ENCODE assay signal across 28 cellular contexts in genomic region chr5:73606206-73606753, GRCh38. TPM values are rescaled to one million over a fixed set of nuclear protein-coding genes. Genes with fewer than 3 reads are reported as not detected.
A peak's percentile ranks its signal among the peaks of the same experiment; 100 is the strongest.
DNase-seq lines count a peak whose midpoint lies in the region; ATAC-seq and TF ChIP-seq lines count a peak whose summit lies in the region.
"Had no signal": no experiment of that assay in that cellular context is flagged by ENCODE, and none has a peak within 500 bp of the region (broad histone marks: within the 10 kb centered on the region; RNA-seq: fewer than 3 reads in every experiment).

No MANE protein-coding gene starts in this region.

- H2AFZ ChIP-seq in mesenchymal stem cell (ENCODE audit: low read depth, low read length), result no peak overlapping the region

- no peak overlapping the region for H3K23ac ChIP-seq in mesenchymal stem cell (ENCODE audit: low read length in 2 of 2)

- H3K27ac ChIP-seq in AG04450 (ENCODE audit: low read depth, low read length), result no peak overlapping the region
- peak overlapping the region; percentile 43 for H3K27ac ChIP-seq in mesenchymal stem cell (ENCODE audit: low read length, poor library complexity, severe bottlenecking)
- H3K27ac ChIP-seq in gastrocnemius medialis, result no peak overlapping the region
- H3K27ac ChIP-seq: BLaER1, RWPE1, SK-N-MC had no signal

- no peak overlapping the region for H2BK120ac ChIP-seq in mesenchymal stem cell (ENCODE audit: low read depth, low read length)

- TF ChIP-seq CTCF in AG04450 (IDR thresholded peaks at IDR 0.05; ENCODE audit: low read depth, low read length) (0 out of 2 replicates have a peak, but pooled peaks have one; percentile 4), LNCaP clone FGC (IDR thresholded peaks at IDR 0.05; ENCODE audit: control insufficient read depth, extremely low read depth, insufficient read depth) (0 out of 2 replicates have a peak, but pooled peaks have one; percentile 4), mesothelial cell of epicardium (IDR thresholded peaks at IDR 0.05; ENCODE audit: unreplicated experiment) (no peak), gastrocnemius medialis (IDR thresholded peaks at IDR 0.05 in 4 of 5, conservative IDR thresholded peaks at IDR 0.05 in 1 of 5) (no peak)

- H3K4me1 Mint-ChIP-seq in mesothelial cell of epicardium, result no peaks in the 10 kb centered on the region
- H3K4me1 Mint-ChIP-seq: activated naive CD4-positive, alpha-beta T cell treated with anti-CD3 and anti-CD28 coated beads, Interleukin-2, amount 50 U/mL, for 24 hours; activated T-helper 17 cell treated with anti-CD3 and anti-CD28 coated beads, Interleukin-2, amount 50 U/mL, for 72 hours had no signal

- peak overlapping the region; percentile 8 for H3K4me2 ChIP-seq in mesenchymal stem cell (ENCODE audit: low read length, poor library complexity, severe bottlenecking)
- H3K4me2 ChIP-seq: BLaER1 had no signal

- H3K79me1 ChIP-seq in mesenchymal stem cell (replicated peaks; ENCODE audit: low read length, poor library complexity, severe bottlenecking), result no peaks in the 10 kb centered on the region

- no peak overlapping the region for H2BK15ac ChIP-seq in mesenchymal stem cell (ENCODE audit: low read depth, poor library complexity, severe bottlenecking)

- H3K4me1 ChIP-seq in mesenchymal stem cell (ENCODE audit: control insufficient read depth, insufficient read depth, low read depth, low read length) (peaks cover 3% of the 10 kb centered on the region), gastrocnemius medialis (no peaks in the 10 kb centered on the region)
- H3K4me1 ChIP-seq: BLaER1 had no signal

- H3K36me3 ChIP-seq in mesenchymal stem cell (ENCODE audit: control insufficient read depth in 1 of 2, insufficient read depth in 2 of 2, low read depth in 1 of 2, low read length in 2 of 2), result no peaks in the 10 kb centered on the region
- H3K36me3 ChIP-seq in gastrocnemius medialis, result no peaks in the 10 kb centered on the region
- H3K36me3 ChIP-seq: BLaER1, transverse colon had no signal

- peaks cover 47% of the 10 kb centered on the region for H3K27me3 Mint-ChIP-seq in mesothelial cell of epicardium (ENCODE audit: low read depth)

- no peak overlapping the region for H3K18ac ChIP-seq in mesenchymal stem cell (ENCODE audit: low read depth in 1 of 2, low read length in 2 of 2)

- H3K27me3 ChIP-seq in AG04450 (ENCODE audit: control insufficient read depth, insufficient read depth, low read length) (no peaks in the 10 kb centered on the region), mesenchymal stem cell (ENCODE audit: control insufficient read depth in 1 of 2, insufficient read depth in 1 of 2, low read length in 2 of 2) (peaks cover 0 to 7% of the 10 kb centered on the region in 2 experiments), gastrocnemius medialis (no peaks in the 10 kb centered on the region)
- H3K27me3 ChIP-seq: BLaER1, transverse colon had no signal

- peaks cover 10% of the 10 kb centered on the region for H3K9me3 Mint-ChIP-seq in mesothelial cell of epicardium

- in situ Hi-C loops in gastrocnemius medialis (cut with MboI; ENCODE audit: low sequenced_read_pairs in 4 of 4), result no loop called here

- TF ChIP-seq POLR2A in gastrocnemius medialis (IDR thresholded peaks at IDR 0.05), result no peak

- no peak overlapping the region for H3K4me3 Mint-ChIP-seq in mesothelial cell of epicardium
- H3K4me3 Mint-ChIP-seq: activated CD4-positive, alpha-beta memory T cell treated with anti-CD3 and anti-CD28 coated beads for 36 hours; activated naive CD4-positive, alpha-beta T cell treated with anti-CD3 and anti-CD28 coated beads, Interleukin-2, amount 50 U/mL, for 24 hours; activated T-helper 17 cell treated with anti-CD3 and anti-CD28 coated beads, Interleukin-2, amount 50 U/mL, for 72 hours; naive thymus-derived CD8-positive, alpha-beta T cell had no signal

- no peaks in the 10 kb centered on the region for H3K9me3 ChIP-seq in AG04450 (ENCODE audit: control insufficient read depth, insufficient read depth, low read length)
- peaks cover 11% of the 10 kb centered on the region for H3K9me3 ChIP-seq in mesenchymal stem cell (ENCODE audit: control insufficient read depth, low read length)
- H3K9me3 ChIP-seq in gastrocnemius medialis, result no peaks in the 10 kb centered on the region

- no peak overlapping the region for H3K4ac ChIP-seq in mesenchymal stem cell (ENCODE audit: low read depth in 1 of 2, low read length in 2 of 2)

- H2BK12ac ChIP-seq in mesenchymal stem cell (ENCODE audit: low read length in 2 of 2), result no peak overlapping the region

- ATAC-seq in GM18511 (IDR thresholded peaks at IDR 0.05; ENCODE audit: unreplicated experiment), result no peak
- ATAC-seq in gastrocnemius medialis, result no peak
- ATAC-seq: activated T-helper 17 cell treated with anti-CD3 and anti-CD28 coated beads, Interleukin-2, amount 50 U/mL, for 72 hours; left ventricle myocardium superior; naive thymus-derived CD8-positive, alpha-beta T cell had no signal

- H3K4me3 ChIP-seq in AG04450 (ENCODE audit: low read depth, low read length) (no peak overlapping the region), LNCaP clone FGC (ENCODE audit: low read depth, low read length) (no peak overlapping the region), mesenchymal stem cell (ENCODE audit: insufficient read depth in 1 of 2, low read depth in 1 of 2, low read length in 2 of 2) (no peak overlapping the region), gastrocnemius medialis (no peak overlapping the region)
- H3K4me3 ChIP-seq: BLaER1, SK-N-MC, transverse colon had no signal

- no CpG with 5 or more reads among the region's 3 CpGs for WGBS in mesenchymal stem cell

- CTCF ChIA-PET in AG04450 (lab: Charles Lee), result interaction anchor here (0.6 to 1.4 kb wide), 2 partner anchors 15 to 430 kb away, joined by 3 to 5 read pairs; no protein-coding TSS in a partner anchor

- H3K27ac Mint-ChIP-seq in mesothelial cell of epicardium, result no peak overlapping the region
- H3K27ac Mint-ChIP-seq: activated CD4-positive, alpha-beta memory T cell treated with anti-CD3 and anti-CD28 coated beads for 36 hours; activated naive CD4-positive, alpha-beta T cell treated with anti-CD3 and anti-CD28 coated beads, Interleukin-2, amount 50 U/mL, for 24 hours; activated T-helper 17 cell treated with anti-CD3 and anti-CD28 coated beads, Interleukin-2, amount 50 U/mL, for 72 hours; naive thymus-derived CD8-positive, alpha-beta T cell had no signal

- H3K36me3 Mint-ChIP-seq in mesothelial cell of epicardium, result no peaks in the 10 kb centered on the region
- H3K36me3 Mint-ChIP-seq: activated CD4-positive, alpha-beta memory T cell treated with anti-CD3 and anti-CD28 coated beads for 36 hours had no signal

- POLR2A ChIA-PET in AG04450 (lab: Yijun Ruan, JAX), result no interaction called here

- H3K14ac ChIP-seq in mesenchymal stem cell (ENCODE audit: low read length in 2 of 2), result no peak overlapping the region

- intact Hi-C loops in gastrocnemius medialis (cut with DNase I; ENCODE audit: low total_unique reads), result no loop called here

- H2BK5ac ChIP-seq in mesenchymal stem cell (ENCODE audit: low read depth, low read length, poor library complexity, severe bottlenecking), result no peak overlapping the region

- no peak overlapping the region for H4K91ac ChIP-seq in mesenchymal stem cell (ENCODE audit: low read length)

- DNase-seq in AG04450 (ENCODE audit: low read depth, low spot score), result no peak
- DNase-seq in LNCaP clone FGC (ENCODE audit: low read depth), result peak; percentile 40
- DNase-seq in astrocyte of the hippocampus (ENCODE audit: low read depth, low spot score), result peak; percentile 26
- DNase-seq in mesenchymal stem cell, result no peak
- no peak for DNase-seq in mesothelial cell of epicardium (ENCODE audit: low spot score in 2 of 2, unreplicated experiment in 2 of 2)
- no peak for DNase-seq in gastrocnemius medialis
- no peak for DNase-seq in DMS 273 (lab: John Stamatoyannopoulos, UW; ENCODE audit: unreplicated experiment)
- DNase-seq: activated CD4-positive, alpha-beta memory T cell treated with anti-CD3 and anti-CD28 coated beads for 36 hours; activated CD4-positive, CD25-positive, alpha-beta regulatory T cell treated with anti-CD3 and anti-CD28 coated beads, Interleukin-2, amount 50 U/mL, for 72 hours; activated CD8-positive, alpha-beta memory T cell treated with anti-CD3 and anti-CD28 coated beads, Interleukin-2, amount 50 U/mL, for 48 hours; amygdala; DMS79; left ventricle myocardium superior; midbrain; naive thymus-derived CD8-positive, alpha-beta T cell; NCI-H1105; NCI-H2029; NCI-H526; nucleus accumbens; small intestine; transverse colon had no signal

- no peak overlapping the region for H3K9ac ChIP-seq in mesenchymal stem cell (ENCODE audit: low read length)
- H3K9ac ChIP-seq: BLaER1 had no signal

- H4K8ac ChIP-seq in mesenchymal stem cell (ENCODE audit: low read length), result no peak overlapping the region

- no peak overlapping the region for H2AK5ac ChIP-seq in mesenchymal stem cell (ENCODE audit: low read length, severe bottlenecking)

RNA-seq across cellular contexts. Expression of gene ARHGEF28, which starts 19.7 kb away (rescaled TPM):
- polyA plus RNA-seq in AG04450 (2011; rRNA removed), result 8.8 and 10.0 TPM in 2 replicates
- 35.2 and 40.7 TPM in 2 replicates for polyA minus RNA-seq in AG04450 (2011; rRNA and poly(A)+ RNA removed)
- polyA plus RNA-seq in mesenchymal stem cell (2013, experiment 1 of 2), result 6.0 TPM
- 5.8 TPM for polyA plus RNA-seq in mesenchymal stem cell (2013, experiment 2 of 2)
- 0.22 to 0.40 TPM (median 0.29 TPM) in 3 replicates for total RNA-seq in mesothelial cell of epicardium
- total RNA-seq in gastrocnemius medialis, result 1 to 10 TPM in 2 of 4 donors, under 1 TPM in 2; 0.52 to 1.2 (median 0.98) TPM
- total RNA-seq: T-helper 1 cell treated with Interleukin-12 subunit alpha and Interleukin-12 subunit beta and Interleukin-4 antibody, amounts not matched to agents 30 ng/mL and 1 ng/mL, for 36 hours had no signal
- polyA plus RNA-seq: naive thymus-derived CD8-positive, alpha-beta T cell had no signal

RNA-seq across cellular contexts. Expression of gene UTP15, which starts 40.7 kb away (rescaled TPM):
- polyA plus RNA-seq in AG04450 (2011; rRNA removed), result 11.3 and 15.3 TPM in 2 replicates
- polyA minus RNA-seq in AG04450 (2011; rRNA and poly(A)+ RNA removed), result 15.2 and 16.1 TPM in 2 replicates
- polyA plus RNA-seq in mesenchymal stem cell (2013, experiment 1 of 2), result 8.2 TPM
- 8.3 TPM for polyA plus RNA-seq in mesenchymal stem cell (2013, experiment 2 of 2)
- total RNA-seq in mesothelial cell of epicardium (24.7 to 29.7 TPM (median 26.9 TPM) in 3 replicates), gastrocnemius medialis (10 to 100 TPM in 3 of 4 donors, 1 to 10 TPM in 1; 8.3 to 26.9 (median 15.4) TPM)

RNA-seq across cellular contexts. Expression of gene ANKRA2, which starts 40.8 kb away (rescaled TPM):
- 24.9 and 39.6 TPM in 2 replicates for polyA plus RNA-seq in AG04450 (2011; rRNA removed)
- 5.8 and 15.7 TPM in 2 replicates for polyA minus RNA-seq in AG04450 (2011; rRNA and poly(A)+ RNA removed)
- 14.0 TPM for polyA plus RNA-seq in mesenchymal stem cell (2013, experiment 1 of 2)
- 14.4 TPM for polyA plus RNA-seq in mesenchymal stem cell (2013, experiment 2 of 2)
- total RNA-seq in mesothelial cell of epicardium, result 28.9 to 35.5 TPM (median 34.0 TPM) in 3 replicates
- total RNA-seq in gastrocnemius medialis, result 10 to 100 TPM in 3 of 4 donors, 1 to 10 TPM in 1; 9.2 to 17.1 (median 12.7) TPM

Comparison
In these comparisons a context has a peak if more than half of its experiments do, and no peak if none do; other contexts are left out.
1. DNase-seq: peak in LNCaP clone FGC (single experiment) and astrocyte of the hippocampus (single experiment); none in AG04450 (single experiment), mesenchymal stem cell (single experiment), mesothelial cell of epicardium (0 of 2), gastrocnemius medialis (0 of 2) and DMS 273 (single experiment).
2. CTCF ChIP-seq: peak in AG04450 (single experiment) and LNCaP clone FGC (single experiment); none in mesothelial cell of epicardium (single experiment) and gastrocnemius medialis (0 of 5).